8 cellular contexts compared by ENCODE assay signal in the genomic region with DNA sequence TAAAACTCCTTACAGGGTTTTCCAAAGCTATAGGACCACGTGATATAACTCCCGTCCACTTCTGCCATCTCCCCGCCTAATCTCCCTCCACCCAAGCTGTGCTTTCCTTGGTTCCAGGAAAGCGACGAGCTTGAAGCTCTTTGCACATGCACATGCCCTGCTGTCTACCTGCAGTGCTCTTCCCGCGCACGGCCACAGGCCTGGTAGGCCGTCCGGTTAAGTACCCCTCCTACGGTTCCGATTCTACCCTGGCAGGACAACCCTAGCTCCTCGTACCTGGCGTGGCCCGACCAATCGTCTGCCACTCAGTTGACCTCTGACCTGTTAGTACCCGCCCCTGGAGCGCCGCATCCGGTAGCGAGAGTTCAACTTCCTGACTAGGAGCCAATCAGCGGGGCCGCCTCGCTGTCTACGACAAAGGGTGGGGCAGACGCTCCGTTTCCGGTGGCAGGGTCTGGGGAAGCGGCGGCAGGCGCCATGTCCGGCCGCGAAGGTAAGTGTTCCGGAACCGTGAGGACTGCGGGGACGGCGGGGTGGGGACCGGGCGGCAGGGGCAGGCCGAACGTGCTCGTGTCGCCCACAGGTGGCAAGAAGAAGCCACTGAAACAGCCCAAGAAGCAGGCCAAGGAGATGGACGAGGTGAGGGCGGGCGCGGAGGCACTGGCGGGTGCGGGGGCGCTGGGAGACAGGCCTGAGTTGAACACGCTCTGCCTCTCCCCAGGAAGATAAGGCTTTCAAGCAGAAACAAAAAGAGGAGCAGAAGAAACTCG. TPM values are rescaled to one million over a fixed set of nuclear protein-coding genes. Genes with fewer than 3 reads are reported as not detected.
A peak's percentile ranks its signal among the peaks of the same experiment; 100 is the strongest.
DNase-seq lines count a peak whose midpoint lies in the region; ATAC-seq and TF ChIP-seq lines count a peak whose summit lies in the region.

A gene with protein sequence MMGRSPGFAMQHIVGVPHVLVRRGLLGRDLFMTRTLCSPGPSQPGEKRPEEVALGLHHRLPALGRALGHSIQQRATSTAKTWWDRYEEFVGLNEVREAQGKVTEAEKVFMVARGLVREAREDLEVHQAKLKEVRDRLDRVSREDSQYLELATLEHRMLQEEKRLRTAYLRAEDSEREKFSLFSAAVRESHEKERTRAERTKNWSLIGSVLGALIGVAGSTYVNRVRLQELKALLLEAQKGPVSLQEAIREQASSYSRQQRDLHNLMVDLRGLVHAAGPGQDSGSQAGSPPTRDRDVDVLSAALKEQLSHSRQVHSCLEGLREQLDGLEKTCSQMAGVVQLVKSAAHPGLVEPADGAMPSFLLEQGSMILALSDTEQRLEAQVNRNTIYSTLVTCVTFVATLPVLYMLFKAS (minus strand): TSS at position 300 of the 770 bp plus-strand sequence. CDS start 4,991 bp downstream, outside the sequence.
A gene (plus strand): TSS at position 438 of the 770 bp plus-strand sequence. CDS start 40 bp downstream, at position 478.

- ATAC-seq in HG03432 (IDR thresholded peaks at IDR 0.05; ENCODE audit: unreplicated experiment) = peak; percentile 93

- DNase-seq in AML-193 (lab: John Stamatoyannopoulos, UW) (peak; percentile 99), NCI-H510A (lab: John Stamatoyannopoulos, UW) (peak; percentile 94), cerebellum (ENCODE audit: low spot score) (peak; percentile 99), islet precursor cell (peak; percentile 99)
- DNase-seq in activated CD4-positive, alpha-beta T cell treated with anti-CD3 and anti-CD28 coated beads for 1 hour = peak; percentile 97
- peak; percentile 96 to 98 (median 97) for DNase-seq in stimulated activated CD4-positive, alpha-beta T cell treated with anti-CD3 and anti-CD28 coated beads, Interleukin-12 subunit alpha, Interleukin-12 subunit beta, amount 100 ng/mL, for 48 hours (ENCODE audit: low read depth in 2 of 3, low spot score in 1 of 3)

- peak; percentile 84 for TF ChIP-seq POLR2A in GM19099 (IDR thresholded peaks at IDR 0.05; ENCODE audit: extremely low read depth, insufficient read length, low read depth)

RNA-seq across cellular contexts. Expression of the first gene that starts in this region (rescaled TPM):
- total RNA-seq in cerebellum = 6.0 TPM

RNA-seq across cellular contexts. Expression of the second gene that starts in this region (rescaled TPM):
- 83.0 TPM for total RNA-seq in cerebellum

Comparison
In these comparisons a context has a peak if more than half of its experiments do, and no peak if none do; other contexts are left out.
1. Peak in every context shown above with its lines: DNase-seq and ATAC-seq.